In genomic region chr2:37323770-37324535, GRCh38 we compare ENCODE assay signal across 8 cellular contexts. TPM values are rescaled to one million over a fixed set of nuclear protein-coding genes. Genes with fewer than 3 reads are reported as not detected.
DNase-seq lines count a peak whose midpoint lies in the region; ATAC-seq and TF ChIP-seq lines count a peak whose summit lies in the region.

No MANE protein-coding gene starts in this region.

- H3K27me3 Mint-ChIP-seq in CD4-positive, CD25-positive, alpha-beta regulatory T cell = peaks cover 45% of the 10 kb centered on the region
- H3K27me3 Mint-ChIP-seq in T-helper 17 cell (peaks cover 14% of the 10 kb centered on the region), MCF 10A (ENCODE audit: insufficient read depth, unreplicated experiment) (no peaks in the 10 kb centered on the region)

- no peaks in the 10 kb centered on the region for H3K9me3 ChIP-seq in CD4-positive, CD25-positive, alpha-beta regulatory T cell (ENCODE audit: control insufficient read depth in 2 of 2, low read length in 2 of 2)
- no peaks in the 10 kb centered on the region for H3K9me3 ChIP-seq in T-helper 17 cell (ENCODE audit: control insufficient read depth, low read length, poor library complexity, severe bottlenecking)

- TF ChIP-seq CTCF in MCF 10A (IDR thresholded peaks at IDR 0.05; ENCODE audit: unreplicated experiment) = no peak

- peak overlapping the region; percentile 95 to 99 (median 98) for H3K4me3 Mint-ChIP-seq in CD4-positive, CD25-positive, alpha-beta regulatory T cell
- peak overlapping the region; percentile 95 for H3K4me3 Mint-ChIP-seq in T-helper 17 cell
- H3K4me3 Mint-ChIP-seq in MCF 10A (ENCODE audit: unreplicated experiment) = peak overlapping the region; percentile 88

- peaks cover 0 to 2% (median 0%) of the 10 kb centered on the region in 7 donors for H3K9me3 Mint-ChIP-seq in CD4-positive, CD25-positive, alpha-beta regulatory T cell
- no peaks in the 10 kb centered on the region for H3K9me3 Mint-ChIP-seq in MCF 10A (ENCODE audit: unreplicated experiment)

- POLR2A ChIA-PET in MCF 10A (lab: Yijun Ruan, JAX) = interaction anchor here (0.5 to 6.4 kb wide), 31 partner anchors 12 to 1427 kb away, joined by 3 to 104 read pairs (median 4); partner anchors contain the start of genes CEBPZ, NDUFAF7, RMDN2 and SRSF7

- H3K27ac ChIP-seq in CD4-positive, CD25-positive, alpha-beta regulatory T cell (ENCODE audit: insufficient read depth, low read length, poor library complexity, severe bottlenecking) = peak overlapping the region; percentile 42

- peaks cover 29% of the 10 kb centered on the region for H3K4me1 ChIP-seq in CD4-positive, CD25-positive, alpha-beta regulatory T cell (ENCODE audit: control insufficient read depth, insufficient read depth, low read length, poor library complexity, severe bottlenecking)

- H3K27ac Mint-ChIP-seq in CD4-positive, CD25-positive, alpha-beta regulatory T cell = peak overlapping the region; percentile 94 to 98 (median 96)
- H3K27ac Mint-ChIP-seq in T-helper 17 cell (peak overlapping the region; percentile 91), MCF 10A (ENCODE audit: low read depth, unreplicated experiment) (peak overlapping the region; percentile 81)

- H3K36me3 ChIP-seq in CD4-positive, CD25-positive, alpha-beta regulatory T cell (ENCODE audit: control insufficient read depth, insufficient read depth, low read length) = no peaks in the 10 kb centered on the region

- H3K27me3 ChIP-seq in CD4-positive, CD25-positive, alpha-beta regulatory T cell (ENCODE audit: control insufficient read depth, insufficient read depth, low read length) = peaks cover 16% of the 10 kb centered on the region

- no peaks in the 10 kb centered on the region for H3K36me3 Mint-ChIP-seq in CD4-positive, CD25-positive, alpha-beta regulatory T cell
- H3K36me3 Mint-ChIP-seq in T-helper 17 cell (ENCODE audit: low read depth) = peaks cover 2% of the 10 kb centered on the region
- H3K36me3 Mint-ChIP-seq in MCF 10A (ENCODE audit: insufficient read depth, unreplicated experiment) = peaks cover 6% of the 10 kb centered on the region

- intact Hi-C loops in MCF 10A (cut with micrococcal nuclease) = loop anchor here (5.0 kb wide), 1 partner anchor 53 kb away; no protein-coding TSS in a partner anchor

- peak overlapping the region; percentile 93 for H3K4me3 ChIP-seq in CD4-positive, CD25-positive, alpha-beta regulatory T cell (ENCODE audit: low read depth, low read length)

- ATAC-seq in CD4-positive, CD25-positive, alpha-beta regulatory T cell (ENCODE audit: low read depth in 2 of 2) = peak; percentile 10 to 28
- peak; percentile 30 for ATAC-seq in GM19438 (IDR thresholded peaks at IDR 0.05; ENCODE audit: low read depth, unreplicated experiment)
- ATAC-seq in HG03520 (IDR thresholded peaks at IDR 0.05; ENCODE audit: unreplicated experiment) = peak; percentile 7
- peak; percentile 32 for ATAC-seq in T-helper 17 cell
- ATAC-seq in GM18858 (IDR thresholded peaks at IDR 0.05; ENCODE audit: unreplicated experiment) = no peak

- peak; percentile 5 to 55 (median 46) for DNase-seq in CD4-positive, CD25-positive, alpha-beta regulatory T cell
- peak in 2 of 3 donors; percentile 14 to 31 for DNase-seq in T-helper 17 cell
- peak; percentile 49 for DNase-seq in MCF 10A (ENCODE audit: unreplicated experiment)
- DNase-seq in islet precursor cell = peak; percentile 64
- peak; percentile 8 to 30 (median 19) for DNase-seq in stimulated activated CD4-positive, alpha-beta T cell treated with anti-CD3 and anti-CD28 coated beads, Interleukin-12 subunit alpha, Interleukin-12 subunit beta, amount 100 ng/mL, for 48 hours (ENCODE audit: low read depth in 2 of 3, low spot score in 1 of 3)

- peaks cover 21 to 46% (median 26%) of the 10 kb centered on the region in 4 donors for H3K4me1 Mint-ChIP-seq in CD4-positive, CD25-positive, alpha-beta regulatory T cell
- H3K4me1 Mint-ChIP-seq in T-helper 17 cell (peaks cover 19% of the 10 kb centered on the region), MCF 10A (ENCODE audit: insufficient read depth, unreplicated experiment) (peaks cover 14% of the 10 kb centered on the region)

- CTCF ChIA-PET in MCF 10A (lab: Yijun Ruan, JAX) = interaction anchor here (1.2 to 1.3 kb wide), 2 partner anchors 13 to 38 kb away, joined by 3 to 5 read pairs; no protein-coding TSS in a partner anchor

- BruUV-seq in MCF 10A (replicated peaks; lab: Mats Ljungman, UMichigan) = no TSS peak

RNA-seq across cellular contexts. Expression of gene PRKD3, which starts 0.7 kb away (rescaled TPM):
- 19.7 TPM for total RNA-seq in CD4-positive, CD25-positive, alpha-beta regulatory T cell
- 10 to 100 TPM in 2 of 4 donors, 1 to 10 TPM in 2; 5.3 to 16.9 (median 12.2) TPM for polyA plus RNA-seq in CD4-positive, CD25-positive, alpha-beta regulatory T cell
- 10 to 100 TPM; 25.4 to 27.0 TPM for total RNA-seq in T-helper 17 cell
- 22.0 and 23.9 TPM in 2 replicates for total RNA-seq in MCF 10A (2022)

RNA-seq across cellular contexts. Expression of gene QPCT, which starts 20.5 kb away (rescaled TPM):
- total RNA-seq in CD4-positive, CD25-positive, alpha-beta regulatory T cell = not detected
- under 1 TPM in 2 of 4 donors, not detected in 2; 0.30 to 0.39 TPM for polyA plus RNA-seq in CD4-positive, CD25-positive, alpha-beta regulatory T cell
- total RNA-seq in T-helper 17 cell (1 to 10 TPM in 1 of 2 donors, under 1 TPM in 1; 0.78 to 1.0 TPM), MCF 10A (2022) (not detected in 2 replicates)
